ENCODE assay signal across 9 cellular contexts in genomic region chr2:55120634-55121359, GRCh38.
A peak's percentile ranks its signal among the peaks of the same experiment; 100 is the strongest.
DNase-seq lines count a peak whose midpoint lies in the region; ATAC-seq and TF ChIP-seq lines count a peak whose summit lies in the region.
"Had no signal": no experiment of that assay in that cellular context is flagged by ENCODE, and none has a peak within 500 bp of the region (broad histone marks: within the 10 kb centered on the region; RNA-seq: fewer than 3 reads in every experiment).

No MANE protein-coding gene starts in this region.

- H3K79me2 ChIP-seq in osteoblast (ENCODE audit: insufficient read depth, low read length) = no peaks in the 10 kb centered on the region

- TF ChIP-seq EP300 in esophagus muscularis mucosa (IDR thresholded peaks at IDR 0.05) = no peak

- H3K27me3 ChIP-seq in esophagus muscularis mucosa (no peaks in the 10 kb centered on the region), osteoblast (ENCODE audit: insufficient read depth, low read length) (no peaks in the 10 kb centered on the region)

- TF ChIP-seq CTCF in esophagus muscularis mucosa (IDR thresholded peaks at IDR 0.05) (no peak), osteoblast (IDR thresholded peaks at IDR 0.05; ENCODE audit: extremely low read depth, low read depth, low read length) (no peak)

- DNase-seq in D341Med (ENCODE audit: low spot score) (peak; percentile 88), NCI-H69 (lab: John Stamatoyannopoulos, UW) (peak; percentile 63), esophagus muscularis mucosa (ENCODE audit: extremely low spot score) (no peak), osteoblast (ENCODE audit: insufficient read length, low spot score, missing footprints) (peak; percentile 42), cerebellar cortex (ENCODE audit: low spot score) (no peak)
- DNase-seq: activated naive CD8-positive, alpha-beta T cell treated with anti-CD3 and anti-CD28 coated beads, Interleukin-2, amount 10 ng/mL, durations not matched to agents 7 days and 5 days had no signal

- no peaks in the 10 kb centered on the region for H4K20me1 ChIP-seq in osteoblast (ENCODE audit: insufficient read depth, low read length)

- H3K27ac ChIP-seq in esophagus muscularis mucosa (replicated peaks in 1 of 4) = peak overlapping the region; percentile 59 to 72 (median 64)
- H3K27ac ChIP-seq in osteoblast (ENCODE audit: low read depth, low read length) = peak overlapping the region; percentile 57

- H3K4me3 ChIP-seq in esophagus muscularis mucosa (no peak overlapping the region), osteoblast (ENCODE audit: insufficient read depth, low read length) (no peak overlapping the region)

- intact Hi-C loops in esophagus muscularis mucosa (cut with DNase I) = no loop called here

- H3K9me3 ChIP-seq in esophagus muscularis mucosa (no peaks in the 10 kb centered on the region), osteoblast (ENCODE audit: low read depth, low read length) (no peaks in the 10 kb centered on the region)

- H3K4me1 ChIP-seq in esophagus muscularis mucosa (peaks cover 17 to 47% (median 39%) of the 10 kb centered on the region in 4 donors), osteoblast (ENCODE audit: insufficient read depth, low read length) (peaks cover 33% of the 10 kb centered on the region)

- peak overlapping the region; percentile 11 for H2AFZ ChIP-seq in osteoblast (ENCODE audit: low read length)

- H3K36me3 ChIP-seq in esophagus muscularis mucosa (no peaks in the 10 kb centered on the region), osteoblast (ENCODE audit: insufficient read depth, low read length) (no peaks in the 10 kb centered on the region)

- H3K4me2 ChIP-seq in osteoblast (ENCODE audit: insufficient read depth, low read length) = peak overlapping the region; percentile 24

- ATAC-seq in GM18909 (IDR thresholded peaks at IDR 0.05; ENCODE audit: poor library complexity, unreplicated experiment) = no peak
- ATAC-seq in HG02623 (IDR thresholded peaks at IDR 0.05; ENCODE audit: unreplicated experiment) = no peak
- no peak for ATAC-seq in GM21825 (IDR thresholded peaks at IDR 0.05; ENCODE audit: unreplicated experiment)

- TF ChIP-seq POLR2A in esophagus muscularis mucosa (IDR thresholded peaks at IDR 0.05; ENCODE audit: low read depth) = no peak

- WGBS in esophagus muscularis mucosa = 25% methylated on average over 8 of the region's 8 CpGs

Comparison
In these comparisons a context has a peak if more than half of its experiments do, and no peak if none do; other contexts are left out.
1. DNase-seq: peak in D341Med (single experiment), NCI-H69 (single experiment) and osteoblast (single experiment); none in esophagus muscularis mucosa (single experiment) and cerebellar cortex (single experiment).